13 cellular contexts compared by ENCODE assay signal in the genomic region with DNA sequence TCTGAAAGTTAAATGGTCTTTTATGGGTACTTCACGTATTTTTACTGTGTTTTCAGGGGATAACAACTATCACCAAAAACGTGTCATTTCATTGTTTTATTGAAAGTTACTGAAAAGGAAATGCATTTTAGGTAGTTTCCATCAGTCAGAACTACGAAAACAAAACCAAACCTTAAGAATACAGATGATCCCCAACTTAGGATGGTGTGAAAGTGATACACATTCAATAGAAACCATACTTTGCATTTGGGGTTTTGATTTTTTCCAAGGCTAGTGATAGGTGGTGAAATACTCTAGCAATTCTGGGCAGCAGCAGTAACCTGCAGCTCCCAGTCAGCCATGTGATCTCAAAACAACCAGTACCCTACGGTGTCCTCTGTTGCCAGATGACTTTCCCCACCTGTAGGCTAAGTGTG. TPM values are rescaled to one million over a fixed set of nuclear protein-coding genes. Genes with fewer than 3 reads are reported as not detected.
DNase-seq lines count a peak whose midpoint lies in the region; ATAC-seq, FAIRE-seq and TF ChIP-seq lines count a peak whose summit lies in the region.
"Had no signal": no experiment of that assay in that cellular context is flagged by ENCODE, and none has a peak within 500 bp of the region (broad histone marks: within the 10 kb centered on the region; RNA-seq: fewer than 3 reads in every experiment).

No MANE protein-coding gene starts in this region.

- H3K9me3 ChIP-seq in GM12878 (replicated peaks; ENCODE audit: control insufficient read depth, insufficient read depth, low read length), result no peaks in the 10 kb centered on the region
- H3K9me3 ChIP-seq: lower lobe of right lung had no signal

- TF ChIP-seq POLR2A in GM12878 (IDR thresholded peaks at IDR 0.05; ENCODE audit: low read depth, low read length), result no peak

- H3K79me2 ChIP-seq in GM12878 (ENCODE audit: control insufficient read depth, insufficient read depth, low read length), result peaks cover 10% of the 10 kb centered on the region

- CTCF ChIA-PET in GM12878 (lab: Yijun Ruan, JAX), result interaction anchor here (0.9 to 14.7 kb wide), 4 partner anchors 30 to 230 kb away, joined by 3 to 441 read pairs (median 4); partner anchors contain the start of genes MCM3 and PAQR8

- TF ChIP-seq CTCF in GM12878 (IDR thresholded peaks at IDR 0.05 in 2 of 3, conservative IDR thresholded peaks at IDR 0.05 in 1 of 3; ENCODE audit: control insufficient read depth in 2 of 3, extremely low read depth in 1 of 3, insufficient read depth in 1 of 3, low read depth in 3 of 3, low read length in 3 of 3) (no peak), foreskin fibroblast (IDR thresholded peaks at IDR 0.05; ENCODE audit: low read depth, low read length) (no peak), brain microvascular endothelial cell (IDR thresholded peaks at IDR 0.05; ENCODE audit: low read depth, low read length, missing control alignments) (no peak)

- SMC1A ChIA-PET in GM12878 (lab: Charles Lee; ENCODE audit: uncharacterized antibody, unreplicated experiment), result interaction anchor here (1.2 to 12.8 kb wide), 4 partner anchors 14 to 110 kb away, joined by 3 to 358 read pairs (median 4); partner anchors contain the start of gene MCM3

- peak overlapping the region; percentile 76 for H3K27ac ChIP-seq in GM12878 (ENCODE audit: control insufficient read depth, insufficient read depth)
- H3K27ac ChIP-seq in brain microvascular endothelial cell, result no peak overlapping the region
- H3K27ac ChIP-seq: epithelial cell of prostate, lower lobe of right lung had no signal

- in situ Hi-C loops in GM12878 (cut with MboI) (loop anchor here (5.0 kb wide), 2 partner anchors 92 to 232 kb away; no protein-coding TSS in a partner anchor), brain microvascular endothelial cell (cut with HindIII; ENCODE audit: low pct_ligation_motif_present, low sequenced_read_pairs) (loop anchor here (25.0 kb wide), 1 partner anchor 107 kb away; the partner anchor contains the start of gene MCM3)

- 2% methylated on average over 4 of the region's 4 CpGs for WGBS in GM12878 (ENCODE audit: insufficient coverage, insufficient replicate concordance, low lambda C conversion rate, missing lambda C conversion rate)

- RAD21 ChIA-PET in GM12878 (lab: Charles Lee; ENCODE audit: unreplicated experiment), result interaction anchor here (1.0 to 1.6 kb wide), 5 partner anchors 31 to 109 kb away, joined by 3 to 8 read pairs (median 4); partner anchors contain the start of genes MCM3 and PAQR8

- H3K36me3 ChIP-seq in GM12878 (ENCODE audit: control insufficient read depth in 2 of 2, insufficient read depth in 2 of 2, low read length in 1 of 2) (no peaks in the 10 kb centered on the region), brain microvascular endothelial cell (replicated peaks) (no peaks in the 10 kb centered on the region)
- H3K36me3 ChIP-seq: lower lobe of right lung had no signal

- H3K27me3 ChIP-seq in GM12878 (replicated peaks in 1 of 2; ENCODE audit: control insufficient read depth in 2 of 2, insufficient read depth in 2 of 2, low read length in 1 of 2) (no peaks in the 10 kb centered on the region), brain microvascular endothelial cell (replicated peaks) (no peaks in the 10 kb centered on the region)

- POLR2A ChIA-PET in GM12878 (lab: Charles Lee), result interaction anchor here (1.0 kb wide), 1 partner anchor 87 kb away, joined by 3 read pairs; no protein-coding TSS in a partner anchor

- peaks cover 77% of the 10 kb centered on the region for H3K4me1 ChIP-seq in GM12878 (ENCODE audit: control insufficient read depth, insufficient read depth, low read length)

- H3K4me2 ChIP-seq in GM12878 (ENCODE audit: control insufficient read depth, insufficient read depth), result peak overlapping the region; percentile 75

- intact Hi-C loops in GM12878 (cut with micrococcal nuclease; ENCODE audit: unreplicated experiment), result loop anchor here (1.0 kb wide), 1 partner anchor 110 kb away; the partner anchor contains the start of gene MCM3

- H2AFZ ChIP-seq in GM12878 (ENCODE audit: control insufficient read depth, low read depth, low read length), result peak overlapping the region; percentile 32; the same call in 1 of the 2 replicates

- peak; percentile 61 to 76; a peak in 3 of 4 replicates for TF ChIP-seq EP300 in GM12878 (IDR thresholded peaks at IDR 0.05; ENCODE audit: borderline replicate concordance in 1 of 2, control insufficient read depth in 1 of 2, low read depth in 2 of 2, low read length in 2 of 2)

- FAIRE-seq in GM12878 (lab: Jason Lieb, UNC), result peak; percentile 73

- no peak overlapping the region; the same call in 1 of the 2 replicates for H3K4me3 ChIP-seq in GM12878
- no peak overlapping the region for H3K4me3 ChIP-seq in foreskin fibroblast (ENCODE audit: low read depth in 1 of 2, low read length in 2 of 2)
- H3K4me3 ChIP-seq in brain microvascular endothelial cell (ENCODE audit: low read depth, low read length), result no peak overlapping the region
- H3K4me3 ChIP-seq: lower lobe of right lung had no signal

- no peak for TF ChIP-seq RAD21 in GM12878 (IDR thresholded peaks at IDR 0.05; ENCODE audit: insufficient read depth, low read depth, low read length)

- BruUV-seq in GM12878 (replicated peaks; lab: Mats Ljungman, UMichigan), result no TSS peak

- H4K20me1 ChIP-seq in GM12878 (ENCODE audit: control insufficient read depth, insufficient read depth), result no peaks in the 10 kb centered on the region

- DNase-seq in GM12878 (ENCODE audit: low read depth, low spot score) (peak; percentile 77), foreskin fibroblast (no peak), LoVo (ENCODE audit: low spot score) (no peak), brain microvascular endothelial cell (no peak), NCI-H446 treated with DMSO at 0.1 percent for 48 hours (lab: John Stamatoyannopoulos, UW) (no peak)
- DNase-seq: EL, Kasumi-1, lower lobe of right lung had no signal

- H3K9ac ChIP-seq in GM12878 (ENCODE audit: control insufficient read depth, insufficient read depth, low read length), result peak overlapping the region; percentile 18; the same call in 1 of the 2 replicates

- ATAC-seq in GM18861 (IDR thresholded peaks at IDR 0.05; ENCODE audit: unreplicated experiment) (peak; percentile 41), GM21528 (IDR thresholded peaks at IDR 0.05; ENCODE audit: low FRiP score, unreplicated experiment) (peak; percentile 63), HG03342 (IDR thresholded peaks at IDR 0.05; ENCODE audit: unreplicated experiment) (peak; percentile 39), GM12878 (peak; percentile 65)
- ATAC-seq: lower lobe of right lung, Right ventricle myocardium inferior had no signal

TF ChIP-seq in GM12878, 131 proteins besides CTCF, POLR2A, EP300 and RAD21 (continues in another document):
- no peak for TF ChIP-seq NKRF (conservative IDR thresholded peaks at IDR 0.05)

RNA-seq across cellular contexts. Expression of gene EFHC1, which starts 25.9 kb away (rescaled TPM):
- 36.3 and 38.8 TPM in 2 replicates for total RNA-seq in GM12878 (2013; cell fraction: nucleolus; rRNA removed)
- 5.9 and 6.7 TPM in 2 replicates for total RNA-seq in GM12878 (2014; rRNA removed)
- total RNA-seq in GM12878 (2014; rRNA removed; fragmentation: Illumina TruSeq; extraction: Trizol), result 7.7 TPM in 2 replicates
- total RNA-seq in GM12878 (2021), result 5.2 and 5.5 TPM in 2 replicates
- 4.0 TPM for polyA plus RNA-seq in GM12878 (2011; ENCODE audit: low read depth)
- 14.5 and 16.8 TPM in 2 replicates for polyA plus RNA-seq in GM12878 (2011; rRNA removed)
- polyA plus RNA-seq in GM12878 (2011; cell fraction: cytosol; rRNA removed), result 4.1 and 5.7 TPM in 2 replicates
- polyA plus RNA-seq in GM12878 (2011; cell fraction: nucleus; rRNA removed), result 56.8 and 68.9 TPM in 2 replicates
- 8.8 and 12.1 TPM in 2 replicates for polyA plus RNA-seq in GM12878 (2012)
- 8.5 and 8.6 TPM in 2 replicates for polyA plus RNA-seq in GM12878 (2014; fragmentation: Illumina TruSeq; extraction: Trizol)
- polyA plus RNA-seq in GM12878 (2014; fragmentation: Nextera tagmentation; extraction: Ambion mirVana), result 1 to 10 TPM; 9.0 to 9.1 TPM
- polyA plus RNA-seq in GM12878 (2014; rRNA removed), result 7.1 and 8.7 TPM in 2 replicates
- 10 to 100 TPM; 11.8 to 13.5 TPM for polyA plus RNA-seq in GM12878 (2016; fragmentation: Nextera tagmentation; extraction: Ambion mirVana)
- polyA minus RNA-seq in GM12878 (2011; rRNA and poly(A)+ RNA removed), result 5.9 and 8.0 TPM in 2 replicates
- polyA minus RNA-seq in GM12878 (2011; cell fraction: cytosol; rRNA and poly(A)+ RNA removed), result 1.2 and 1.9 TPM in 2 replicates
- polyA minus RNA-seq in GM12878 (2011; cell fraction: nucleus; rRNA and poly(A)+ RNA removed), result 13.3 and 16.4 TPM in 2 replicates

RNA-seq across cellular contexts. Expression of gene PAQR8, which starts 32.3 kb away (rescaled TPM):
- total RNA-seq in GM12878 (2013; cell fraction: nucleolus; rRNA removed), result 33.5 and 35.7 TPM in 2 replicates
- total RNA-seq in GM12878 (2014; rRNA removed) (13.5 and 16.2 TPM in 2 replicates), GM12878 (2014; rRNA removed; fragmentation: Illumina TruSeq; extraction: Trizol) (11.8 and 12.9 TPM in 2 replicates), GM12878 (2021) (20.0 and 22.8 TPM in 2 replicates)
- 2.6 TPM for polyA plus RNA-seq in GM12878 (2011; ENCODE audit: low read depth)
- polyA plus RNA-seq in GM12878 (2011; rRNA removed) (21.7 and 22.4 TPM in 2 replicates), GM12878 (2014; fragmentation: Illumina TruSeq; extraction: Trizol) (14.5 and 16.2 TPM in 2 replicates), GM12878 (2014; fragmentation: Nextera tagmentation; extraction: Ambion mirVana) (1 to 10 TPM; 3.9 to 4.7 TPM), GM12878 (2014; rRNA removed) (11.6 and 14.6 TPM in 2 replicates), GM12878 (2016; fragmentation: Nextera tagmentation; extraction: Ambion mirVana) (10 to 100 TPM; 19.6 to 20.2 TPM)
- 19.5 and 20.7 TPM in 2 replicates for polyA plus RNA-seq in GM12878 (2011; cell fraction: cytosol; rRNA removed)
- 12.5 and 13.5 TPM in 2 replicates for polyA plus RNA-seq in GM12878 (2011; cell fraction: nucleus; rRNA removed)
- 3.7 and 8.8 TPM in 2 replicates for polyA plus RNA-seq in GM12878 (2012)
- polyA minus RNA-seq in GM12878 (2011; rRNA and poly(A)+ RNA removed), result 29.6 and 30.2 TPM in 2 replicates
- 8.7 and 11.2 TPM in 2 replicates for polyA minus RNA-seq in GM12878 (2011; cell fraction: cytosol; rRNA and poly(A)+ RNA removed)
- polyA minus RNA-seq in GM12878 (2011; cell fraction: nucleus; rRNA and poly(A)+ RNA removed), result 8.7 and 13.9 TPM in 2 replicates
